In genomic region chr2:3584608-3585007, GRCh38 we compare ENCODE assay signal across 17 cellular contexts. TPM values are rescaled to one million over a fixed set of nuclear protein-coding genes. Genes with fewer than 3 reads are reported as not detected.
DNase-seq lines count a peak whose midpoint lies in the region; ATAC-seq and TF ChIP-seq lines count a peak whose summit lies in the region.
"Had no signal": no experiment of that assay in that cellular context is flagged by ENCODE, and none has a peak within 500 bp of the region (broad histone marks: within the 10 kb centered on the region; RNA-seq: fewer than 3 reads in every experiment).

No MANE protein-coding gene starts in this region.

- peak overlapping the region; percentile 64 to 98 for H3K18ac ChIP-seq in mesenchymal stem cell (ENCODE audit: low read depth in 1 of 2, low read length in 2 of 2)

- H2BK12ac ChIP-seq in mesenchymal stem cell (ENCODE audit: low read length in 2 of 2): peak overlapping the region; percentile 88 to 96

- BruUV-seq in PC-9 (replicated peaks; lab: Mats Ljungman, UMichigan): no TSS peak

- peak overlapping the region; percentile 77; the same call in 1 of the 2 replicates for H3K27ac Mint-ChIP-seq in GM23338
- H3K27ac Mint-ChIP-seq: activated CD8-positive, alpha-beta T cell treated with anti-CD3 and anti-CD28 coated beads, Interleukin-2, amount 10 ng/mL, durations not matched to agents 7 days and 5 days; activated T-helper 2 cell treated with anti-CD3 and anti-CD28 coated beads, Interferon-gamma antibody, Interleukin-2, Interleukin-4, amounts not matched to agents 10 μg/mL and 5 μg/mL and 100 μg/mL, durations not matched to agents 14 hours and 24 hours and 36 hours; dendritic cell treated with granulocyte-macrophage colony-stimulating factor and Interleukin-4, amounts not matched to agents 40 ng/mL and 50 ng/mL, for 4 days; stimulated activated naive CD8-positive, alpha-beta T cell treated with anti-CD3 and anti-CD28 coated beads, Interleukin-15, Interleukin-2, amounts not matched to agents 100 ng/mL and 50 ng/mL, for 24 hours had no signal

- no peak overlapping the region for H3K4me3 Mint-ChIP-seq in GM23338
- H3K4me3 Mint-ChIP-seq: activated CD8-positive, alpha-beta T cell treated with anti-CD3 and anti-CD28 coated beads, Interleukin-2, amount 10 ng/mL, durations not matched to agents 7 days and 5 days; dendritic cell treated with granulocyte-macrophage colony-stimulating factor and Interleukin-4, amounts not matched to agents 40 ng/mL and 50 ng/mL, for 4 days; stimulated activated naive CD8-positive, alpha-beta T cell treated with anti-CD3 and anti-CD28 coated beads, Interleukin-15, Interleukin-2, amounts not matched to agents 100 ng/mL and 50 ng/mL, for 24 hours had no signal

- H3K27me3 ChIP-seq in GM23338 (ENCODE audit: insufficient read depth) (no peaks in the 10 kb centered on the region), mesenchymal stem cell (ENCODE audit: control insufficient read depth in 1 of 2, insufficient read depth in 1 of 2, low read length in 2 of 2) (no peaks in the 10 kb centered on the region), stomach smooth muscle (ENCODE audit: control insufficient read depth in 1 of 2, insufficient read depth in 2 of 2, low read length in 2 of 2) (no peaks in the 10 kb centered on the region), PC-9 (ENCODE audit: insufficient read depth, low read depth) (no peaks in the 10 kb centered on the region)

- no peak overlapping the region for H2AK5ac ChIP-seq in mesenchymal stem cell (ENCODE audit: low read length, severe bottlenecking)

- H3K27me3 Mint-ChIP-seq in GM23338 (ENCODE audit: insufficient read depth, low read depth, poor library complexity): peaks cover 3% of the 10 kb centered on the region
- H3K27me3 Mint-ChIP-seq: dendritic cell treated with granulocyte-macrophage colony-stimulating factor and Interleukin-4, amounts not matched to agents 40 ng/mL and 50 ng/mL, for 4 days; stimulated activated naive CD8-positive, alpha-beta T cell treated with anti-CD3 and anti-CD28 coated beads, Interleukin-15, Interleukin-2, amounts not matched to agents 100 ng/mL and 50 ng/mL, for 24 hours had no signal

- no peak overlapping the region for H3K4me2 ChIP-seq in GM23338
- no peak overlapping the region for H3K4me2 ChIP-seq in mesenchymal stem cell (ENCODE audit: low read length, poor library complexity, severe bottlenecking)
- H3K4me2 ChIP-seq in PC-9: no peak overlapping the region

- peaks cover 21% of the 10 kb centered on the region for H3F3A ChIP-seq in GM23338 (replicated peaks; ENCODE audit: low read depth)
- peaks cover 75% of the 10 kb centered on the region for H3F3A ChIP-seq in PC-9 (ENCODE audit: insufficient read depth, low read depth)

- H3K9ac ChIP-seq in mesenchymal stem cell (ENCODE audit: low read length) (peak overlapping the region; percentile 87), stomach smooth muscle (ENCODE audit: low read length in 2 of 2) (peak overlapping the region in 1 of 2 donors; percentile 39)

- H3K36me3 ChIP-seq in GM23338 (ENCODE audit: insufficient read depth) (peaks cover 34% of the 10 kb centered on the region), mesenchymal stem cell (ENCODE audit: control insufficient read depth in 1 of 2, insufficient read depth in 2 of 2, low read depth in 1 of 2, low read length in 2 of 2) (peaks cover 45 to 47% of the 10 kb centered on the region in 2 experiments), stomach smooth muscle (ENCODE audit: control insufficient read depth in 2 of 2, insufficient read depth in 2 of 2, low read length in 2 of 2) (peaks cover 20 to 25% of the 10 kb centered on the region in 2 donors), PC-9 (ENCODE audit: low read depth) (peaks cover 39% of the 10 kb centered on the region)

- H3K27ac ChIP-seq in GM23338 (ENCODE audit: low read depth): no peak overlapping the region
- H3K27ac ChIP-seq in caudate nucleus (ENCODE audit: low read depth, low read length): peak overlapping the region; percentile 50
- H3K27ac ChIP-seq in mesenchymal stem cell (ENCODE audit: low read length, poor library complexity, severe bottlenecking): no peak overlapping the region
- peak overlapping the region; percentile 76 for H3K27ac ChIP-seq in stomach smooth muscle (ENCODE audit: low read length)
- no peak overlapping the region for H3K27ac ChIP-seq in PC-9

- peak overlapping the region in 1 of 2 experiments; percentile 68 for H3K23ac ChIP-seq in mesenchymal stem cell (ENCODE audit: low read length in 2 of 2)

- peak overlapping the region; percentile 88 for H4K91ac ChIP-seq in mesenchymal stem cell (ENCODE audit: low read length)

- no peak overlapping the region for H2BK5ac ChIP-seq in mesenchymal stem cell (ENCODE audit: low read depth, low read length, poor library complexity, severe bottlenecking)

- H3K4me1 Mint-ChIP-seq in GM23338: no peaks in the 10 kb centered on the region; the same call in 2 of the 3 replicates

- peak overlapping the region; percentile 59 for H4K8ac ChIP-seq in mesenchymal stem cell (ENCODE audit: low read length)

- H3K9me2 ChIP-seq in GM23338 (ENCODE audit: insufficient read depth) (no peaks in the 10 kb centered on the region), PC-9 (ENCODE audit: insufficient read depth) (no peaks in the 10 kb centered on the region)

- peaks cover 14% of the 10 kb centered on the region for H3K79me1 ChIP-seq in mesenchymal stem cell (replicated peaks; ENCODE audit: low read length, poor library complexity, severe bottlenecking)

- H3K4ac ChIP-seq in mesenchymal stem cell (ENCODE audit: low read depth in 1 of 2, low read length in 2 of 2): peak overlapping the region; percentile 47 to 92

- peak overlapping the region in 1 of 2 experiments; percentile 57 for H3K14ac ChIP-seq in mesenchymal stem cell (ENCODE audit: low read length in 2 of 2)

- no peak for ATAC-seq in GM23338
- ATAC-seq in GM19395 (IDR thresholded peaks at IDR 0.05; ENCODE audit: unreplicated experiment): no peak
- no peak for ATAC-seq in sciatic nerve
- ATAC-seq: activated CD8-positive, alpha-beta T cell treated with anti-CD3 and anti-CD28 coated beads, Interleukin-2, amount 10 ng/mL, durations not matched to agents 7 days and 5 days had no signal

- H3K9me3 Mint-ChIP-seq in GM23338: peaks cover 3% of the 10 kb centered on the region; the same call in 2 of the 3 replicates
- H3K9me3 Mint-ChIP-seq: activated T-helper 2 cell treated with anti-CD3 and anti-CD28 coated beads, Interferon-gamma antibody, Interleukin-2, Interleukin-4, amounts not matched to agents 10 μg/mL and 5 μg/mL and 100 μg/mL, durations not matched to agents 14 hours and 24 hours and 36 hours; dendritic cell treated with granulocyte-macrophage colony-stimulating factor and Interleukin-4, amounts not matched to agents 40 ng/mL and 50 ng/mL, for 4 days; stimulated activated naive CD8-positive, alpha-beta T cell treated with anti-CD3 and anti-CD28 coated beads, Interleukin-15, Interleukin-2, amounts not matched to agents 100 ng/mL and 50 ng/mL, for 24 hours had no signal

- TF ChIP-seq CTCF in GM23338 (conservative IDR thresholded peaks at IDR 0.05; ENCODE audit: low read depth in 2 of 2) (no peak), PC-9 (conservative IDR thresholded peaks at IDR 0.05) (no peak)

- H4K20me1 ChIP-seq in GM23338 (replicated peaks; ENCODE audit: insufficient read depth) (peaks cover 34% of the 10 kb centered on the region), PC-9 (ENCODE audit: insufficient read depth) (peaks cover 56% of the 10 kb centered on the region)

- H3K79me2 ChIP-seq in GM23338 (replicated peaks; ENCODE audit: insufficient read depth) (peaks cover 17% of the 10 kb centered on the region), PC-9 (ENCODE audit: low read depth) (peaks cover 21% of the 10 kb centered on the region)

- CTCF ChIA-PET in PC-9 (lab: Charles Lee): no interaction called here

- intact Hi-C loops in PC-9 (cut with micrococcal nuclease; ENCODE audit: unreplicated experiment) (no loop called here), sciatic nerve (cut with DNase I) (no loop called here)

- H3K36me3 Mint-ChIP-seq in GM23338 (ENCODE audit: low read depth): peaks cover 58% of the 10 kb centered on the region

- no CpG with 5 or more reads among the region's 3 CpGs for WGBS in mesenchymal stem cell

- H3K4me3 ChIP-seq in GM23338: no peak overlapping the region
- H3K4me3 ChIP-seq in mesenchymal stem cell (ENCODE audit: insufficient read depth in 1 of 2, low read depth in 1 of 2, low read length in 2 of 2): peak overlapping the region in 1 of 2 experiments; percentile 70
- H3K4me3 ChIP-seq in stomach smooth muscle (ENCODE audit: low read length in 2 of 2): no peak overlapping the region
- no peak overlapping the region for H3K4me3 ChIP-seq in PC-9

- H2AFZ ChIP-seq in GM23338: no peak overlapping the region
- H2AFZ ChIP-seq in mesenchymal stem cell (ENCODE audit: low read depth, low read length): no peak overlapping the region
- no peak overlapping the region for H2AFZ ChIP-seq in PC-9

- H2BK120ac ChIP-seq in mesenchymal stem cell (ENCODE audit: low read depth, low read length): peak overlapping the region; percentile 86

- POLR2A ChIA-PET in PC-9 (lab: Charles Lee; ENCODE audit: unreplicated experiment): no interaction called here

- no peak for DNase-seq in GM23338 (ENCODE audit: low spot score)
- no peak for DNase-seq in caudate nucleus (lab: John Stamatoyannopoulos, UW)
- no peak for DNase-seq in mesenchymal stem cell
- no peak for DNase-seq in PC-9
- no peak for DNase-seq in AG08395 (ENCODE audit: low spot score)
- DNase-seq in sciatic nerve (ENCODE audit: low spot score): no peak
- DNase-seq: activated CD8-positive, alpha-beta T cell treated with anti-CD3 and anti-CD28 coated beads, Interleukin-2, amount 10 ng/mL, durations not matched to agents 7 days and 5 days; AML-193; NCI-H1930; NCI-H526 had no signal

- no peaks in the 10 kb centered on the region for H3K9me3 ChIP-seq in mesenchymal stem cell (ENCODE audit: control insufficient read depth, low read length)
- H3K9me3 ChIP-seq in stomach smooth muscle (ENCODE audit: control insufficient read depth in 2 of 2, low read length in 2 of 2): no peaks in the 10 kb centered on the region
- no peaks in the 10 kb centered on the region for H3K9me3 ChIP-seq in PC-9 (ENCODE audit: insufficient read depth, low read depth)

- H2BK15ac ChIP-seq in mesenchymal stem cell (ENCODE audit: low read depth, poor library complexity, severe bottlenecking): no peak overlapping the region

- H3K4me1 ChIP-seq in GM23338 (ENCODE audit: insufficient read depth) (no peaks in the 10 kb centered on the region), mesenchymal stem cell (ENCODE audit: control insufficient read depth, insufficient read depth, low read depth, low read length) (peaks cover 14% of the 10 kb centered on the region), stomach smooth muscle (ENCODE audit: control insufficient read depth, insufficient read depth, low read length) (peaks cover 16% of the 10 kb centered on the region), PC-9 (replicated peaks; ENCODE audit: insufficient read depth) (no peaks in the 10 kb centered on the region)

RNA-seq across cellular contexts. Expression of gene RPS7, which starts 9.5 kb away (rescaled TPM):
- 2,575 and 2,742 TPM in 2 replicates for total RNA-seq in GM23338 (2014; rRNA removed; shearing (Covaris generic))
- polyA plus RNA-seq in GM23338 (2016; fragmentation: Nextera tagmentation; extraction: Ambion mirVana): 2,161 and 2,244 TPM in 2 replicates
- 4,758 TPM for polyA plus RNA-seq in mesenchymal stem cell (2013, experiment 1 of 2)
- 4,603 TPM for polyA plus RNA-seq in mesenchymal stem cell (2013, experiment 2 of 2)
- total RNA-seq in PC-9 (2021) (1,333 and 1,707 TPM in 2 replicates), sciatic nerve (852 TPM)

RNA-seq across cellular contexts. Expression of gene COLEC11, which starts 10.3 kb away (rescaled TPM):
- 0.43 and 1.3 TPM in 2 replicates for total RNA-seq in GM23338 (2014; rRNA removed; shearing (Covaris generic))
- 1.5 and 1.8 TPM in 2 replicates for polyA plus RNA-seq in GM23338 (2016; fragmentation: Nextera tagmentation; extraction: Ambion mirVana)
- polyA plus RNA-seq in mesenchymal stem cell (2013, experiment 1 of 2): 54.5 TPM
- polyA plus RNA-seq in mesenchymal stem cell (2013, experiment 2 of 2): 53.6 TPM
- total RNA-seq in PC-9 (2021) (2.4 and 4.6 TPM in 2 replicates), sciatic nerve (1.1 TPM)
- total RNA-seq: activated CD8-positive, alpha-beta T cell treated with anti-CD3 and anti-CD28 coated beads, Interleukin-2, amount 10 ng/mL, durations not matched to agents 7 days and 5 days; activated T-helper 2 cell treated with anti-CD3 and anti-CD28 coated beads, Interferon-gamma antibody, Interleukin-2, Interleukin-4, amounts not matched to agents 10 μg/mL and 5 μg/mL and 100 μg/mL, durations not matched to agents 14 hours and 24 hours and 36 hours; astrocyte; MCF 10A had no signal

RNA-seq across cellular contexts. Expression of gene RNASEH1, which starts 26.5 kb away (rescaled TPM):
- total RNA-seq in GM23338 (2014; rRNA removed; shearing (Covaris generic)): 33.2 and 42.0 TPM in 2 replicates
- polyA plus RNA-seq in GM23338 (2016; fragmentation: Nextera tagmentation; extraction: Ambion mirVana): 35.5 and 40.7 TPM in 2 replicates
- 28.0 TPM for polyA plus RNA-seq in mesenchymal stem cell (2013, experiment 1 of 2)
- 28.9 TPM for polyA plus RNA-seq in mesenchymal stem cell (2013, experiment 2 of 2)
- 28.4 and 31.0 TPM in 2 replicates for total RNA-seq in PC-9 (2021)
- total RNA-seq in sciatic nerve: 19.0 TPM

Comparison
In these comparisons a context has a peak if more than half of its experiments do, and no peak if none do; other contexts are left out.
1. H3K27ac ChIP-seq: peak in caudate nucleus (single experiment) and stomach smooth muscle (single experiment); none in GM23338 (single experiment), mesenchymal stem cell (single experiment) and PC-9 (single experiment).